Comparison of ENCODE assay signal across 8 cellular contexts in genomic region chr13:48975926-48976676, GRCh38. TPM values are rescaled to one million over a fixed set of nuclear protein-coding genes. Genes with fewer than 3 reads are reported as not detected.
A peak's percentile ranks its signal among the peaks of the same experiment; 100 is the strongest.
DNase-seq lines count a peak whose midpoint lies in the region; ATAC-seq, FAIRE-seq and TF ChIP-seq lines count a peak whose summit lies in the region.

No MANE protein-coding gene starts in this region.

- peak overlapping the region; percentile 94 to 98 (median 96) for H3K9ac ChIP-seq in subcutaneous abdominal adipose tissue (ENCODE audit: low read length in 5 of 5)

- TF ChIP-seq CTCF in LNCaP clone FGC (IDR thresholded peaks at IDR 0.05; ENCODE audit: control insufficient read depth, extremely low read depth, insufficient read depth), result no peak
- no peak for TF ChIP-seq CTCF in foreskin keratinocyte (conservative IDR thresholded peaks at IDR 0.05)
- no peak for TF ChIP-seq CTCF in neutrophil (IDR thresholded peaks at IDR 0.05)

- peak; percentile 71 for DNase-seq in G401 (ENCODE audit: low spot score)
- DNase-seq in H54 (ENCODE audit: insufficient read length, low spot score), result peak; percentile 45
- no peak for DNase-seq in LNCaP clone FGC (ENCODE audit: low read depth)
- DNase-seq in SIG-M5 (lab: John Stamatoyannopoulos, UW), result peak; percentile 27
- DNase-seq in activated gamma-delta T cell treated with anti-CD3 and anti-CD28 coated beads, Interleukin-2, amount 50 U/mL, for 16 hours (ENCODE audit: low read depth), result peak; percentile 79
- DNase-seq in foreskin keratinocyte, result peak; percentile 68 to 80

- in situ Hi-C loops in G401 (cut with HindIII; ENCODE audit: low sequenced_read_pairs), result loop anchor here (10.0 kb wide), 1 partner anchor 81 kb away; no protein-coding TSS in a partner anchor

- no peak for FAIRE-seq in H54 (lab: Jason Lieb, UNC)

- H3K36me3 ChIP-seq in neutrophil (no peaks in the 10 kb centered on the region), subcutaneous abdominal adipose tissue (ENCODE audit: control insufficient read depth in 5 of 5, insufficient read depth in 5 of 5, low read length in 5 of 5) (no peaks in the 10 kb centered on the region)

- H3K4me1 ChIP-seq in foreskin keratinocyte, result peaks cover 15% of the 10 kb centered on the region
- H3K4me1 ChIP-seq in neutrophil (ENCODE audit: control insufficient read depth in 1 of 2, insufficient read depth in 1 of 2, low read depth in 1 of 2, low read length in 1 of 2), result peaks cover 38 to 40% of the 10 kb centered on the region in 2 experiments
- peaks cover 0 to 27% (median 18%) of the 10 kb centered on the region in 5 donors for H3K4me1 ChIP-seq in subcutaneous abdominal adipose tissue (ENCODE audit: control insufficient read depth in 5 of 5, insufficient read depth in 5 of 5, low read length in 5 of 5)

- ATAC-seq in foreskin keratinocyte, result peak; percentile 77

- H3K9me3 ChIP-seq in neutrophil (no peaks in the 10 kb centered on the region), subcutaneous abdominal adipose tissue (ENCODE audit: control insufficient read depth in 5 of 5, low read length in 5 of 5) (peaks cover 0 to 8% (median 2%) of the 10 kb centered on the region in 5 donors)

- H3K27me3 ChIP-seq in foreskin keratinocyte, result no peaks in the 10 kb centered on the region
- no peaks in the 10 kb centered on the region for H3K27me3 ChIP-seq in neutrophil
- H3K27me3 ChIP-seq in subcutaneous abdominal adipose tissue (ENCODE audit: control insufficient read depth in 5 of 5, insufficient read depth in 4 of 5, low read length in 5 of 5), result no peaks in the 10 kb centered on the region

- H3K27ac ChIP-seq in foreskin keratinocyte (peak overlapping the region; percentile 97), neutrophil (peak overlapping the region; percentile 95), subcutaneous abdominal adipose tissue (ENCODE audit: low read depth, low read length) (peak overlapping the region; percentile 96)

- TF ChIP-seq POLR2A in H54 (IDR thresholded peaks at IDR 0.05; ENCODE audit: low read depth, low read length), result peak; percentile 45

- peak overlapping the region; percentile 65 for H3K4me3 ChIP-seq in LNCaP clone FGC (ENCODE audit: low read depth, low read length)
- peak overlapping the region; percentile 88 to 95 for H3K4me3 ChIP-seq in neutrophil (ENCODE audit: low read depth in 1 of 2, low read length in 1 of 2)
- H3K4me3 ChIP-seq in subcutaneous abdominal adipose tissue (ENCODE audit: low read depth in 1 of 5, low read length in 5 of 5), result peak overlapping the region; percentile 84 to 98 (median 93)

RNA-seq across cellular contexts. Expression of gene FNDC3A, which starts 0.4 kb away (rescaled TPM):
- total RNA-seq in G401 (2014; rRNA removed; shearing (Covaris generic)), result 25.4 and 38.4 TPM in 2 replicates
- total RNA-seq in foreskin keratinocyte, result 29.4 and 34.9 TPM in 2 replicates
- polyA plus RNA-seq in foreskin keratinocyte, result 5.2 and 5.4 TPM in 2 replicates
